ENCODE assay signal across 10 cellular contexts in genomic region chr4:26020083-26020668, GRCh38.
DNase-seq lines count a peak whose midpoint lies in the region; ATAC-seq lines count a peak whose summit lies in the region.
"Had no signal": no experiment of that assay in that cellular context is flagged by ENCODE, and none has a peak within 500 bp of the region (broad histone marks: within the 10 kb centered on the region; RNA-seq: fewer than 3 reads in every experiment).

No MANE protein-coding gene starts in this region.

- DNase-seq in EL (peak; percentile 45), NCI-H69 (lab: John Stamatoyannopoulos, UW) (peak; percentile 4), astrocyte of the hippocampus (ENCODE audit: low read depth, low spot score) (peak; percentile 55), non-pigmented ciliary epithelial cell (ENCODE audit: low read depth) (peak; percentile 72), nucleus accumbens (lab: John Stamatoyannopoulos, UW) (no peak), retina (no peak), GDM1 (lab: John Stamatoyannopoulos, UW) (no peak)
- DNase-seq: NCI-H1436, WERI-Rb-1 had no signal

- ATAC-seq in HG03378 (IDR thresholded peaks at IDR 0.05; ENCODE audit: unreplicated experiment): no peak

Comparison
In these comparisons a context has a peak if more than half of its experiments do, and no peak if none do; other contexts are left out.
1. DNase-seq: peak in EL (single experiment), NCI-H69 (single experiment), astrocyte of the hippocampus (single experiment) and non-pigmented ciliary epithelial cell (single experiment); none in nucleus accumbens (0 of 56), retina (single experiment) and GDM1 (single experiment).